Comparison of ENCODE assay signal across 26 cellular contexts in the genomic region with DNA sequence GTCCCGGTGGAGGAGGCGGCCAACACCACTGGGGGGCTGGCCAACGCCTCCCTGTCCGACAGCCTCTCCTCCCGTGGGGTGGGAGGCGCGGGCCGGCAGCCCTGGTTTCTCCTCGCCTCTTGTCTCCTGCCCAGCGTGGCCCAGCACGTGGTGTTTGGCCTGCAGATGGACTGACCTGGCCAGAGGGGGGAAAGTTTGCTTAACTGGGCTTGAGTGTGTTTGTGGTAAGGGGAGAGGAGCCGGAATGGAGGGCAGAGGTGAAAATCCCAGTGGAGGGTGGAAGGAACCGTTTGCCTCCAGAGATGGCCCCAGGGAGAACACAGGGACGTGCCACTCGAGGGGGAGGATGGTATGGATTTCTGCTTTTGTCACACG. TPM values are rescaled to one million over a fixed set of nuclear protein-coding genes. Genes with fewer than 3 reads are reported as not detected.
"Had no signal": no experiment of that assay in that cellular context is flagged by ENCODE, and none has a peak within 500 bp of the region (broad histone marks: within the 10 kb centered on the region; RNA-seq: fewer than 3 reads in every experiment).

No MANE protein-coding gene starts in this region.

- H3K9me3 Mint-ChIP-seq: activated CD4-positive, alpha-beta memory T cell treated with anti-CD3 and anti-CD28 coated beads, Interleukin-2, amount 10 ng/mL, durations not matched to agents 7 days and 5 days; activated naive CD4-positive, alpha-beta T cell treated with anti-CD3 and anti-CD28 coated beads, Interleukin-2, amount 50 U/mL, for 24 hours; natural killer cell; type B pancreatic cell had no signal

- DNase-seq: activated CD4-positive, alpha-beta memory T cell treated with anti-CD3 and anti-CD28 coated beads, Interleukin-2, amount 10 ng/mL, durations not matched to agents 7 days and 5 days; activated CD4-positive, alpha-beta T cell treated with anti-CD3 and anti-CD28 coated beads for 36 hours; activated effector memory CD4-positive, alpha-beta T cell treated with anti-CD3 and anti-CD28 coated beads, Interleukin-2, amount 50 U/mL, for 16 hours; activated T-cell treated with anti-CD3 and anti-CD28 coated beads, Interleukin-2, amount 50 U/mL, for 48 hours; adrenal gland; colonic mucosa; effector CD4-positive, alpha-beta T cell; head of caudate nucleus; left lung; mammary epithelial cell; natural killer cell; right lobe of liver; stimulated activated CD4-positive, alpha-beta T cell treated with anti-CD3 and anti-CD28 coated beads, Interleukin-4, amount 100 ng/mL, for 4 hours; stimulated activated CD8-positive, alpha-beta memory T cell treated with anti-CD3 and anti-CD28 coated beads, Interleukin-4, amount 100 ng/mL, for 48 hours; stimulated activated naive CD4-positive, alpha-beta T cell treated with Interleukin-2 at 50 U/mL for 16 hours; T-helper 17 cell; WERI-Rb-1 had no signal

- H3K36me3 ChIP-seq: adrenal gland, colonic mucosa, left lung, right lobe of liver, WERI-Rb-1 had no signal

- H3K27ac ChIP-seq: adrenal gland, colonic mucosa, left lung, right lobe of liver, WERI-Rb-1 had no signal

- H3K4me3 ChIP-seq: adrenal gland, colonic mucosa, left lung, right lobe of liver, smooth muscle cell had no signal

- H3K4me1 ChIP-seq: adrenal gland, colonic mucosa, left lung, right lobe of liver had no signal

- H3K4me2 ChIP-seq: smooth muscle cell had no signal

- H3K4me1 Mint-ChIP-seq: activated naive CD4-positive, alpha-beta T cell treated with anti-CD3 and anti-CD28 coated beads, Interleukin-2, amount 50 U/mL, for 24 hours; natural killer cell; T-helper 17 cell had no signal

- H3K9me3 ChIP-seq: adrenal gland, colonic mucosa, left lung, right lobe of liver had no signal

- H3K27me3 ChIP-seq: colonic mucosa, left lung, right lobe of liver had no signal

- H3K27me3 Mint-ChIP-seq: activated CD4-positive, alpha-beta memory T cell treated with anti-CD3 and anti-CD28 coated beads, Interleukin-2, amount 10 ng/mL, durations not matched to agents 7 days and 5 days; activated CD4-positive, alpha-beta T cell treated with anti-CD3 and anti-CD28 coated beads for 36 hours; activated naive CD4-positive, alpha-beta T cell treated with anti-CD3 and anti-CD28 coated beads, Interleukin-2, amount 50 U/mL, for 24 hours; T-helper 17 cell; type B pancreatic cell had no signal

- H3K27ac Mint-ChIP-seq: activated CD4-positive, alpha-beta memory T cell treated with anti-CD3 and anti-CD28 coated beads, Interleukin-2, amount 10 ng/mL, durations not matched to agents 7 days and 5 days; activated CD4-positive, alpha-beta T cell treated with anti-CD3 and anti-CD28 coated beads for 36 hours; activated naive CD4-positive, alpha-beta T cell treated with anti-CD3 and anti-CD28 coated beads, Interleukin-2, amount 50 U/mL, for 24 hours; natural killer cell; T-helper 17 cell had no signal

- H3K4me3 Mint-ChIP-seq: activated CD4-positive, alpha-beta memory T cell treated with anti-CD3 and anti-CD28 coated beads, Interleukin-2, amount 10 ng/mL, durations not matched to agents 7 days and 5 days; activated CD4-positive, alpha-beta T cell treated with anti-CD3 and anti-CD28 coated beads for 36 hours; activated naive CD4-positive, alpha-beta T cell treated with anti-CD3 and anti-CD28 coated beads, Interleukin-2, amount 50 U/mL, for 24 hours; natural killer cell; T-helper 17 cell had no signal

- ATAC-seq: activated CD4-positive, alpha-beta T cell treated with anti-CD3 and anti-CD28 coated beads for 36 hours; left lung; natural killer cell; T-helper 17 cell had no signal

- H3K36me3 Mint-ChIP-seq: activated naive CD4-positive, alpha-beta T cell treated with anti-CD3 and anti-CD28 coated beads, Interleukin-2, amount 50 U/mL, for 24 hours; natural killer cell; type B pancreatic cell had no signal

RNA-seq across cellular contexts. Expression of gene NYX, which starts 27.6 kb away (rescaled TPM):
- total RNA-seq: activated CD4-positive, alpha-beta memory T cell treated with anti-CD3 and anti-CD28 coated beads, Interleukin-2, amount 10 ng/mL, durations not matched to agents 7 days and 5 days; activated CD4-positive, alpha-beta T cell treated with anti-CD3 and anti-CD28 coated beads for 36 hours; adrenal gland; cardiac septum; colonic mucosa; fibroblast of lung; frontal cortex; left lung; mammary epithelial cell; natural killer cell; osteocyte; pulmonary artery endothelial cell; right lobe of liver; smooth muscle cell; T-helper 17 cell had no signal
- polyA plus RNA-seq: adrenal gland, fibroblast of lung, keratinocyte, mammary epithelial cell, smooth muscle cell had no signal
